32 cellular contexts compared by ENCODE assay signal in genomic region chr3:145972851-145973250, GRCh38.
A peak's percentile ranks its signal among the peaks of the same experiment; 100 is the strongest.
DNase-seq lines count a peak whose midpoint lies in the region; ATAC-seq, FAIRE-seq and TF ChIP-seq lines count a peak whose summit lies in the region.
"Had no signal": no experiment of that assay in that cellular context is flagged by ENCODE, and none has a peak within 500 bp of the region (broad histone marks: within the 10 kb centered on the region; RNA-seq: fewer than 3 reads in every experiment).

No MANE protein-coding gene starts in this region.

- H2BK15ac ChIP-seq in neuronal stem cell (ENCODE audit: low read length), result no peak overlapping the region

- TF ChIP-seq POLR2A in HepG2 (IDR thresholded peaks at IDR 0.05; ENCODE audit: insufficient read depth in 1 of 2, low read depth in 2 of 2, low read length in 2 of 2) (no peak), right lobe of liver (IDR thresholded peaks at IDR 0.05) (no peak), A549 (IDR thresholded peaks at IDR 0.05; ENCODE audit: low read length) (no peak)

- no peaks in the 10 kb centered on the region for H3K79me2 ChIP-seq in HepG2 (ENCODE audit: insufficient read depth, low read length)
- H3K79me2 ChIP-seq in PC-3 (ENCODE audit: low read length), result no peaks in the 10 kb centered on the region

- no peak overlapping the region for H3K4ac ChIP-seq in neuronal stem cell (ENCODE audit: low read length)

- H3K4me1 ChIP-seq in HepG2 (ENCODE audit: insufficient read depth, low read length), result no peaks in the 10 kb centered on the region
- no peaks in the 10 kb centered on the region for H3K4me1 ChIP-seq in right lobe of liver
- no peaks in the 10 kb centered on the region for H3K4me1 ChIP-seq in A549
- H3K4me1 ChIP-seq in neuronal stem cell (ENCODE audit: control insufficient read depth in 2 of 2, insufficient read depth in 1 of 2, low read depth in 1 of 2, low read length in 2 of 2), result no peaks in the 10 kb centered on the region
- no peaks in the 10 kb centered on the region for H3K4me1 ChIP-seq in PC-3 (ENCODE audit: insufficient read depth, low read length)
- H3K4me1 ChIP-seq: BE2C; BLaER1; BLaER1 treated with 17β-estradiol and CSF1 and Interleukin-3, amounts not matched to agents 10 nM and 100 nM; Caco-2 had no signal

- H3K18ac ChIP-seq in neuronal stem cell (ENCODE audit: low read length), result no peak overlapping the region

- H3K23ac ChIP-seq in neuronal stem cell (ENCODE audit: low read depth, low read length, poor library complexity), result no peak overlapping the region

- no peak overlapping the region for H2BK120ac ChIP-seq in neuronal stem cell (ENCODE audit: low read depth, low read length)

- in situ Hi-C loops in HepG2 (cut with HindIII; ENCODE audit: extremely low pct_ligation_motif_present, low pct_unique_long_range_greater_than_20kb), result no loop called here

- no TSS peak for BruUV-seq in HepG2 (replicated peaks; lab: Mats Ljungman, UMichigan)
- no TSS peak for BruUV-seq in PC-3 (replicated peaks; lab: Mats Ljungman, UMichigan)

- no peaks in the 10 kb centered on the region for H3F3A ChIP-seq in PC-3 (ENCODE audit: low read length, unreplicated experiment)

- H2AK5ac ChIP-seq in neuronal stem cell (ENCODE audit: low read depth, low read length), result no peak overlapping the region

- no peak for TF ChIP-seq EP300 in HepG2 (IDR thresholded peaks at IDR 0.05; ENCODE audit: low read depth in 2 of 2, low read length in 2 of 2)
- TF ChIP-seq EP300 in HepG2 (CRISPR knock-in tag; IDR thresholded peaks at IDR 0.05; ENCODE audit: borderline replicate concordance), result no peak
- no peak for TF ChIP-seq EP300 in A549 (IDR thresholded peaks at IDR 0.05)

- H4K20me1 ChIP-seq in HepG2 (ENCODE audit: insufficient read depth, low read length), result no peaks in the 10 kb centered on the region
- H4K20me1 ChIP-seq in PC-3 (ENCODE audit: low read length), result no peaks in the 10 kb centered on the region
- H4K20me1 ChIP-seq: BLaER1; BLaER1 treated with 17β-estradiol and CSF1 and Interleukin-3, amounts not matched to agents 10 nM and 100 nM had no signal

- H3K14ac ChIP-seq in neuronal stem cell (ENCODE audit: low read length), result no peak overlapping the region

- H3K9ac ChIP-seq in HepG2 (ENCODE audit: insufficient read depth, low read depth, low read length), result no peak overlapping the region
- no peak overlapping the region for H3K9ac ChIP-seq in neuronal stem cell (ENCODE audit: low read depth, low read length, poor library complexity)
- H3K9ac ChIP-seq in PC-3 (ENCODE audit: low read length), result no peak overlapping the region
- H3K9ac ChIP-seq: BLaER1; BLaER1 treated with 17β-estradiol and CSF1 and Interleukin-3, amounts not matched to agents 10 nM and 100 nM had no signal

- H3K4me3 ChIP-seq in HepG2 (replicated peaks in 1 of 3; ENCODE audit: insufficient read depth in 1 of 3, low read depth in 2 of 3, low read length in 3 of 3), result no peak overlapping the region
- no peak overlapping the region for H3K4me3 ChIP-seq in right lobe of liver
- H3K4me3 ChIP-seq in A549, result no peak overlapping the region
- no peak overlapping the region for H3K4me3 ChIP-seq in neuronal stem cell (ENCODE audit: low read length in 2 of 2)
- H3K4me3 ChIP-seq in PC-3 (ENCODE audit: low read length), result no peak overlapping the region
- H3K4me3 ChIP-seq: BLaER1; BLaER1 treated with 17β-estradiol and CSF1 and Interleukin-3, amounts not matched to agents 10 nM and 100 nM had no signal

- WGBS in HepG2 (ENCODE audit: low lambda C conversion rate), result 0% methylated on average over 1 of the region's 1 CpG
- WGBS in right lobe of liver (ENCODE audit: insufficient coverage, low coverage, low lambda C conversion rate, missing lambda C conversion rate), result 95% methylated on average over 1 of the region's 1 CpG
- WGBS in A549 (ENCODE audit: missing lambda C conversion rate), result 63% methylated on average over 1 of the region's 1 CpG
- no CpG with 5 or more reads among the region's 1 CpG for WGBS in neuronal stem cell (ENCODE audit: extremely low coverage in 2 of 2, insufficient read length in 2 of 2, insufficient replicate concordance in 1 of 2), 2 donors

- no peak for ATAC-seq in HepG2
- no peak for ATAC-seq in right lobe of liver
- no peak for ATAC-seq in A549
- no peak for ATAC-seq in PC-3
- ATAC-seq: CD8-positive, alpha-beta T cell had no signal

- intact Hi-C loops in HepG2 (cut with micrococcal nuclease; ENCODE audit: unreplicated experiment) (no loop called here), right lobe of liver (cut with DNase I) (no loop called here), PC-3 (cut with micrococcal nuclease) (no loop called here)

- no peak overlapping the region for H2BK5ac ChIP-seq in neuronal stem cell (ENCODE audit: low read length)

- H3K27ac ChIP-seq in HepG2 (ENCODE audit: extremely low read length, insufficient read depth, low read length), result no peak overlapping the region
- no peak overlapping the region for H3K27ac ChIP-seq in right lobe of liver
- no peak overlapping the region for H3K27ac ChIP-seq in A549
- H3K27ac ChIP-seq in neuronal stem cell (replicated peaks; ENCODE audit: low read length), result no peak overlapping the region
- H3K27ac ChIP-seq in PC-3 (ENCODE audit: low read length), result no peak overlapping the region
- H3K27ac ChIP-seq: 22Rv1; BLaER1; BLaER1 treated with 17β-estradiol and CSF1 and Interleukin-3, amounts not matched to agents 10 nM and 100 nM; C4-2B had no signal

- POLR2A ChIA-PET in HepG2 (lab: Yijun Ruan, JAX) (no interaction called here), A549 (lab: Yijun Ruan, JAX) (no interaction called here), PC-3 (lab: Charles Lee; ENCODE audit: unreplicated experiment) (no interaction called here)

- FAIRE-seq in HepG2 (lab: Jason Lieb, UNC), result no peak
- no peak for FAIRE-seq in A549 (lab: Jason Lieb, UNC)
- FAIRE-seq: A204.1, D721Med had no signal

- H2AFZ ChIP-seq in HepG2 (ENCODE audit: low read length) (no peak overlapping the region), neuronal stem cell (ENCODE audit: low read length) (peak overlapping the region; percentile 13), PC-3 (ENCODE audit: low read length) (no peak overlapping the region)

- H3K79me1 ChIP-seq in neuronal stem cell (ENCODE audit: low read depth, low read length), result no peaks in the 10 kb centered on the region

- H4K8ac ChIP-seq in neuronal stem cell (ENCODE audit: low read depth, low read length), result no peak overlapping the region

- no peak overlapping the region for H3K4me2 ChIP-seq in HepG2 (ENCODE audit: low read depth, low read length)
- no peak overlapping the region for H3K4me2 ChIP-seq in A549
- no peak overlapping the region for H3K4me2 ChIP-seq in neuronal stem cell (ENCODE audit: insufficient read depth, low read length, poor library complexity, severe bottlenecking)
- H3K4me2 ChIP-seq in PC-3 (ENCODE audit: low read length), result no peak overlapping the region
- H3K4me2 ChIP-seq: BLaER1; BLaER1 treated with 17β-estradiol and CSF1 and Interleukin-3, amounts not matched to agents 10 nM and 100 nM had no signal

- no peak for DNase-seq in HepG2 (ENCODE audit: low spot score)
- no peak for DNase-seq in right lobe of liver
- no peak for DNase-seq in A549 (ENCODE audit: low read depth in 1 of 2, low spot score in 1 of 2)
- DNase-seq in neuronal stem cell (ENCODE audit: low spot score), result no peak
- no peak for DNase-seq in PC-3
- no peak for DNase-seq in SIG-M5 treated with dmso at 0.1 percent for 504 hours (lab: John Stamatoyannopoulos, UW; ENCODE audit: unreplicated experiment)
- DNase-seq: 8988T; ACHN; AML-193; BE2C; C1 segment of cervical spinal cord; Caco-2; Calu3; CD4-positive, alpha-beta memory T cell; CD4-positive, alpha-beta T cell; CD4-positive, CD25-positive, alpha-beta regulatory T cell; CD8-positive, alpha-beta memory T cell; CD8-positive, alpha-beta T cell; COR-L47; DMS 273 treated with DMSO at 0.1 percent for 48 hours; DMS153; DMS53; DMS79; DMS79 treated with DMSO at 0.1 percent for 48 hours; DND-41; EL had no signal

- no peaks in the 10 kb centered on the region for H3K9me2 ChIP-seq in PC-3 (replicated peaks; ENCODE audit: low read length)

- H2BK12ac ChIP-seq in neuronal stem cell (ENCODE audit: low read length), result no peak overlapping the region

- H4K91ac ChIP-seq in neuronal stem cell (ENCODE audit: low read depth, low read length, poor library complexity), result no peak overlapping the region

- H3K27me3 ChIP-seq in HepG2 (ENCODE audit: control insufficient read depth in 1 of 2, insufficient read depth in 2 of 2, low read length in 2 of 2) (no peaks in the 10 kb centered on the region), right lobe of liver (no peaks in the 10 kb centered on the region), neuronal stem cell (ENCODE audit: control insufficient read depth in 3 of 3, insufficient read depth in 3 of 3, low read depth in 1 of 3, low read length in 3 of 3) (no peaks in the 10 kb centered on the region), PC-3 (ENCODE audit: low read length) (no peaks in the 10 kb centered on the region)
- H3K27me3 ChIP-seq: BE2C; BLaER1; BLaER1 treated with 17β-estradiol and CSF1 and Interleukin-3, amounts not matched to agents 10 nM and 100 nM had no signal

- H3K9me3 ChIP-seq in HepG2 (ENCODE audit: low read length), result no peaks in the 10 kb centered on the region
- H3K9me3 ChIP-seq in right lobe of liver, result no peaks in the 10 kb centered on the region
- H3K9me3 ChIP-seq in A549, result no peaks in the 10 kb centered on the region
- H3K9me3 ChIP-seq in neuronal stem cell (replicated peaks in 1 of 2; ENCODE audit: control insufficient read depth in 2 of 2, insufficient read depth in 1 of 2, low read depth in 1 of 2, low read length in 2 of 2), result no peaks in the 10 kb centered on the region
- no peaks in the 10 kb centered on the region for H3K9me3 ChIP-seq in PC-3 (ENCODE audit: low read length)
- H3K9me3 ChIP-seq: BE2C; BLaER1; BLaER1 treated with 17β-estradiol and CSF1 and Interleukin-3, amounts not matched to agents 10 nM and 100 nM; Caco-2 had no signal

- CTCF ChIA-PET in HepG2 (lab: Yijun Ruan, JAX; ENCODE audit: low intra/inter-chr PET ratio, low total read pairs) (no interaction called here), A549 (lab: Yijun Ruan, JAX) (no interaction called here), PC-3 (lab: Charles Lee) (interaction anchor here (0.5 kb wide), 1 partner anchor 44 kb away, joined by 7 read pairs; no protein-coding TSS in a partner anchor)

- TF ChIP-seq CTCF in HepG2 (CRISPR knock-in tag; IDR thresholded peaks at IDR 0.05), result no peak
- TF ChIP-seq CTCF in right lobe of liver (IDR thresholded peaks at IDR 0.05), result no peak
- TF ChIP-seq CTCF in A549 (IDR thresholded peaks at IDR 0.05), result no peak
- TF ChIP-seq CTCF in PC-3 (conservative IDR thresholded peaks at IDR 0.05; ENCODE audit: low read depth, low read length), result no peak

- TF ChIP-seq RAD21 in HepG2 (CRISPR knock-in tag; IDR thresholded peaks at IDR 0.05) (no peak), A549 (conservative IDR thresholded peaks at IDR 0.05 in 1 of 2, IDR thresholded peaks at IDR 0.05 in 1 of 2) (no peak)

- H3K36me3 ChIP-seq in HepG2 (replicated peaks in 1 of 2; ENCODE audit: control insufficient read depth in 1 of 2, insufficient read depth in 2 of 2, low read length in 2 of 2) (no peaks in the 10 kb centered on the region), right lobe of liver (no peaks in the 10 kb centered on the region), neuronal stem cell (replicated peaks in 1 of 2; ENCODE audit: control insufficient read depth in 2 of 2, insufficient read depth in 2 of 2, low read length in 2 of 2) (no peaks in the 10 kb centered on the region), PC-3 (ENCODE audit: low read depth, low read length) (no peaks in the 10 kb centered on the region)
- H3K36me3 ChIP-seq: BE2C; BLaER1; BLaER1 treated with 17β-estradiol and CSF1 and Interleukin-3, amounts not matched to agents 10 nM and 100 nM had no signal
